17 cellular contexts compared by ENCODE assay signal in genomic region chr4:31998807-31999206, GRCh38.
DNase-seq lines count a peak whose midpoint lies in the region; ATAC-seq lines count a peak whose summit lies in the region.
"Had no signal": no experiment of that assay in that cellular context is flagged by ENCODE, and none has a peak within 500 bp of the region (broad histone marks: within the 10 kb centered on the region; RNA-seq: fewer than 3 reads in every experiment).

No MANE protein-coding gene starts in this region.

- DNase-seq in NCI-H2227 (lab: John Stamatoyannopoulos, UW; ENCODE audit: unreplicated experiment) (peak; percentile 4), NCI-H2227 treated with DMSO at 0.1 percent for 48 hours (lab: John Stamatoyannopoulos, UW) (no peak), NCI-H146 (lab: John Stamatoyannopoulos, UW) (peak; percentile 44), UCSD-AML1 (lab: John Stamatoyannopoulos, UW; ENCODE audit: unreplicated experiment) (peak; percentile 7), Right ventricle myocardium superior (no peak)
- DNase-seq in activated CD4-positive, alpha-beta T cell treated with anti-CD3 and anti-CD28 coated beads, Interleukin-2, amount 50 U/mL, for 1 hour, result no peak
- no peak for DNase-seq in stimulated activated CD4-positive, alpha-beta T cell treated with anti-CD3 and anti-CD28 coated beads, Interleukin-2, amount 100 ng/mL, for 24 hours
- DNase-seq: 8988T, GOT3, NCI-H1092, NCI-H187 treated with DMSO at 0.1 percent for 48 hours, NCI-H2171, NCI-H510A treated with DMSO at 0.1 percent for 48 hours, Peyer's patch, SHP77 treated with DMSO at 0.1 percent for 48 hours, T-helper 2 cell had no signal

- intact Hi-C loops in Right ventricle myocardium superior (cut with DNase I), result no loop called here

- no peak for ATAC-seq in Right ventricle myocardium superior (ENCODE audit: poor library complexity)
- ATAC-seq in HG03442 (IDR thresholded peaks at IDR 0.05; ENCODE audit: unreplicated experiment), result no peak

Comparison
In these comparisons a context has a peak if more than half of its experiments do, and no peak if none do; other contexts are left out.
1. DNase-seq: peak in NCI-H2227 (single experiment), NCI-H146 (single experiment) and UCSD-AML1 (single experiment); none in NCI-H2227 treated with DMSO at 0.1 percent for 48 hours (single experiment), Right ventricle myocardium superior (single experiment), activated CD4-positive, alpha-beta T cell treated with anti-CD3 and anti-CD28 coated beads, Interleukin-2, amount 50 U/mL, for 1 hour (single experiment) and stimulated activated CD4-positive, alpha-beta T cell treated with anti-CD3 and anti-CD28 coated beads, Interleukin-2, amount 100 ng/mL, for 24 hours (0 of 2).